Comparison of ENCODE assay signal across 2 cellular contexts in genomic region chr19:11633223-11633622, GRCh38.
TF ChIP-seq lines count a peak whose summit lies in the region.

No MANE protein-coding gene starts in this region.

TF ChIP-seq in A549, 52 proteins besides CTCF, POLR2A, EP300 and RAD21 (continued from another document):
- TF ChIP-seq HMGXB4 (CRISPR knock-in tag; IDR thresholded peaks at IDR 0.05; ENCODE audit: borderline replicate concordance) (no peak), EHMT2 (IDR thresholded peaks at IDR 0.05; ENCODE audit: low read depth) (no peak)

TF ChIP-seq in WTC11, 78 proteins besides CTCF, POLR2A, EP300 and RAD21 (continued from another document):
- TF ChIP-seq E2F1 (CRISPR knock-in tag; IDR thresholded peaks at IDR 0.05) (no peak), FOXP1 (CRISPR knock-in tag; IDR thresholded peaks at IDR 0.05; ENCODE audit: borderline replicate concordance) (no peak), FOXJ3 (CRISPR knock-in tag; IDR thresholded peaks at IDR 0.05; ENCODE audit: borderline replicate concordance) (no peak), ATF6 (CRISPR knock-in tag; IDR thresholded peaks at IDR 0.05) (no peak)
TF ChIP-seq in WTC11: peak in this region for 1.
